Comparison of ENCODE assay signal across 8 cellular contexts in the genomic region with DNA sequence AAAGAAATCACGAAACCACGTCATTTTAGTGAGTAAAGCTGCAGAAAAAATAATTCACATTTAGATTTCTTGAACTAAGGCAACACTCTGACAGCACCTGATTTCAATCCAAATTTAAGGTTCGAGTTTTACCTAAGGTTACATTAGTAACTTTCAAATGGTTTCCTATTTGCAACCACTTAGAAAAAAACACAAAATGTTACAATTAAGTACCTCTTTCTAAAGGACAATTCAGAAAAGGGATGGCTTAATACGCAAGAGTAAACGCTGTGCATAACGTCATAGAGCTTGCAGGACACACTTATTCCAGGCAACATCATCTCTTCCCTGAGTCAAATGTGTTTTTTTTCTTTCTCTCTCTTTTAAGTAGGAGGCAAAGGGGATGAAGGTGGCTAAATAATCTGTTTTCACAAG.
A peak's percentile ranks its signal among the peaks of the same experiment; 100 is the strongest.
DNase-seq lines count a peak whose midpoint lies in the region; ATAC-seq, FAIRE-seq and TF ChIP-seq lines count a peak whose summit lies in the region.

No MANE protein-coding gene starts in this region.

- H3K36me3 ChIP-seq in heart right ventricle, result no peaks in the 10 kb centered on the region
- H3K36me3 ChIP-seq in rectal smooth muscle tissue (ENCODE audit: control insufficient read depth, insufficient read depth, low read length), result no peaks in the 10 kb centered on the region

- no peak for TF ChIP-seq CTCF in heart right ventricle (IDR thresholded peaks at IDR 0.05)

- H3K9me3 Mint-ChIP-seq in activated T-helper 17 cell treated with anti-CD3 and anti-CD28 coated beads, Interleukin-2, amount 50 U/mL, for 72 hours, result no peaks in the 10 kb centered on the region

- peak overlapping the region; percentile 90 for H3K27ac Mint-ChIP-seq in activated T-helper 17 cell treated with anti-CD3 and anti-CD28 coated beads, Interleukin-2, amount 50 U/mL, for 72 hours

- peak overlapping the region; percentile 84 for H3K9ac ChIP-seq in rectal smooth muscle tissue (ENCODE audit: low read length)

- H3K4me1 ChIP-seq in heart right ventricle, result peaks cover 0 to 75% (median 59%) of the 10 kb centered on the region in 9 donors
- peaks cover 13% of the 10 kb centered on the region for H3K4me1 ChIP-seq in rectal smooth muscle tissue (ENCODE audit: control insufficient read depth, insufficient read depth, low read length)

- no peaks in the 10 kb centered on the region for H3K27me3 ChIP-seq in heart right ventricle
- H3K27me3 ChIP-seq in rectal smooth muscle tissue (ENCODE audit: control insufficient read depth, insufficient read depth, low read length), result no peaks in the 10 kb centered on the region

- H3K27ac ChIP-seq in heart right ventricle (peak overlapping the region; percentile 91 to 98 (median 96)), rectal smooth muscle tissue (ENCODE audit: low read depth, low read length) (peak overlapping the region; percentile 97)

- peak overlapping the region; percentile 67 to 98 (median 94) for H3K4me3 ChIP-seq in heart right ventricle
- H3K4me3 ChIP-seq in rectal smooth muscle tissue (ENCODE audit: low read length), result peak overlapping the region; percentile 84

- DNase-seq in DMS 273 treated with DMSO at 0.1 percent for 48 hours (lab: John Stamatoyannopoulos, UW) (peak; percentile 66), HuH-7.5 (ENCODE audit: low spot score) (peak; percentile 8), heart right ventricle (no peak), HTR-8/SVneo (ENCODE audit: insufficient read length, low spot score) (no peak), NCI-H510A (lab: John Stamatoyannopoulos, UW) (no peak)

- H3K9me3 ChIP-seq in heart right ventricle, result no peaks in the 10 kb centered on the region

- no peaks in the 10 kb centered on the region for H3K27me3 Mint-ChIP-seq in activated T-helper 17 cell treated with anti-CD3 and anti-CD28 coated beads, Interleukin-2, amount 50 U/mL, for 72 hours

- WGBS in heart right ventricle, 2 donors, result 6% methylated on average over 6 of the region's 6 CpGs

- peaks cover 44% of the 10 kb centered on the region for H3K4me1 Mint-ChIP-seq in activated T-helper 17 cell treated with anti-CD3 and anti-CD28 coated beads, Interleukin-2, amount 50 U/mL, for 72 hours

- intact Hi-C loops in heart right ventricle (cut with DNase I), result loop anchor here in 8 of 10 donors (2.0 to 10.0 kb wide), 13 partner anchors 36 to 374 kb away; partner anchors contain the start of gene CD164 (in 1 of the 8)

- no peak for FAIRE-seq in HTR-8/SVneo (lab: Jason Lieb, UNC)

- peak; percentile 45 for ATAC-seq in activated T-helper 17 cell treated with anti-CD3 and anti-CD28 coated beads, Interleukin-2, amount 50 U/mL, for 72 hours (replicated peaks)
- ATAC-seq in heart right ventricle (peak; percentile 28 to 57 (median 44)), HG03139 (IDR thresholded peaks at IDR 0.05; ENCODE audit: unreplicated experiment) (no peak)

- H3K36me3 Mint-ChIP-seq in activated T-helper 17 cell treated with anti-CD3 and anti-CD28 coated beads, Interleukin-2, amount 50 U/mL, for 72 hours (ENCODE audit: low read depth), result peaks cover 16% of the 10 kb centered on the region

- H3K4me3 Mint-ChIP-seq in activated T-helper 17 cell treated with anti-CD3 and anti-CD28 coated beads, Interleukin-2, amount 50 U/mL, for 72 hours, result peak overlapping the region; percentile 90

Comparison
In these comparisons a context has a peak if more than half of its experiments do, and no peak if none do; other contexts are left out.
1. DNase-seq: peak in DMS 273 treated with DMSO at 0.1 percent for 48 hours (single experiment) and HuH-7.5 (single experiment); none in heart right ventricle (0 of 2), HTR-8/SVneo (single experiment) and NCI-H510A (single experiment).